Comparison of ENCODE assay signal across 8 cellular contexts in the genomic region with DNA sequence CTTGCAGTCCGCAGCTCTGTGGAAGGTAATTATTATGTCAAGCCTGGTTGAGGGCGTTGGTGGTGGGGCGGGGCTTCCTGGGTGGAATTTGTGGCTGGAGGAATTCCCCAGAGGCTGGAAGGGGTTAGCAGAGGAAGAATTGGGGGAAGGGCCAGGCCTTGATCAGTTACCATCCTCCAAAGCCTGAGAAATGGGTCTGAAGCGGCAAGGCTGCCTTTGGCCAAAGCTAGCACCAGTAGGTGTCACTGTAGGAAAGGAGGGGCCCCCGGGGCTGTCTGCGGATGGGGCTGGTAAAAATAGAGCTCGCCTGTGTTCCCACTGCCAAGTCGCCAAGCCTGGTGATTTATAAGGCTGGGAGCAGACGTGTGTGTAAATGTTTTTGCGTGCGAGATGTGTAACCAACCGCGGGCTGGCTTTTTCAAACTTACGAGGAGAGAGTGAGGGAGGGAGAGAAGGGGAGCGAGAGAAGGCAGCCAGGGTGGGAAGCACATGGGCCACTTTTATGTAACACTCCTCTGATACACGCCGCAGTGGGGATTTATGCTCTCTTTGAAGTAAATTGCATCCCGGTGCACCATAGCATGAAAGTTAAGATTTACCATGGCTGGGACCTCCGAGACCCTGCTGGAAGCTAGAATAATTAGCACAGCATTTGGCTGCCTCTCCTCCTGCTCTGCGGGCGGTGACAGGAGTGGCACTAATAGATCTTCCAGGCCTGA.
DNase-seq lines count a peak whose midpoint lies in the region; ATAC-seq, FAIRE-seq and TF ChIP-seq lines count a peak whose summit lies in the region.

No MANE protein-coding gene starts in this region.

- no peaks in the 10 kb centered on the region for H4K20me1 ChIP-seq in BLaER1 treated with 17β-estradiol and CSF1 and Interleukin-3, amounts not matched to agents 10 nM and 100 nM
- no peaks in the 10 kb centered on the region for H4K20me1 ChIP-seq in H9 (ENCODE audit: control insufficient read depth, insufficient read depth, insufficient read length)

- H3K4me3 ChIP-seq in BLaER1 treated with 17β-estradiol and CSF1 and Interleukin-3, amounts not matched to agents 10 nM and 100 nM = no peak overlapping the region; a peak in 1 of 20 replicates
- no peak overlapping the region for H3K4me3 ChIP-seq in Peyer's patch
- H3K4me3 ChIP-seq in neutrophil (ENCODE audit: low read depth in 1 of 2, low read length in 1 of 2) = no peak overlapping the region
- H3K4me3 ChIP-seq in thoracic aorta = no peak overlapping the region

- H3K4ac ChIP-seq in H9 (ENCODE audit: low read depth, low read length) = no peak overlapping the region

- DNase-seq in H9 = peak; percentile 92
- peak; percentile 38 to 78 (median 54) for DNase-seq in Peyer's patch
- DNase-seq in activated T-helper 9 cell treated with anti-CD3 and anti-CD28 coated beads, Interleukin-2, amount 50 U/mL, for 16 hours (ENCODE audit: low read depth) = peak; percentile 31
- peak; percentile 56 to 71 for DNase-seq in frontal cortex (ENCODE audit: low spot score in 2 of 2)
- DNase-seq in thoracic aorta (ENCODE audit: low spot score) = peak; percentile 50

- H3K79me1 ChIP-seq in H9 (ENCODE audit: insufficient read depth, low read depth, low read length, poor library complexity, severe bottlenecking) = no peaks in the 10 kb centered on the region

- H3K27me3 Mint-ChIP-seq in H9 (ENCODE audit: low read depth) = peaks cover 10% of the 10 kb centered on the region; the same call in 1 of the 2 replicates

- H3K36me3 ChIP-seq in BLaER1 treated with 17β-estradiol and CSF1 and Interleukin-3, amounts not matched to agents 10 nM and 100 nM = no peaks in the 10 kb centered on the region
- H3K36me3 ChIP-seq in Peyer's patch (no peaks in the 10 kb centered on the region), neutrophil (no peaks in the 10 kb centered on the region), thoracic aorta (no peaks in the 10 kb centered on the region)

- peak overlapping the region in 1 of 3 experiments; percentile 94; a peak in 2 of 7 replicates for H3K27ac Mint-ChIP-seq in H9

- H3K4me3 Mint-ChIP-seq in H9 = no peak overlapping the region

- TF ChIP-seq CTCF in H9 (conservative IDR thresholded peaks at IDR 0.05) (peak; percentile 66), Peyer's patch (IDR thresholded peaks at IDR 0.05) (peak in 5 of 6 experiments; percentile 16 to 58 (median 51)), neutrophil (IDR thresholded peaks at IDR 0.05) (peak; percentile 20), thoracic aorta (IDR thresholded peaks at IDR 0.05) (peak; percentile 34)

- TF ChIP-seq POLR2A in Peyer's patch (IDR thresholded peaks at IDR 0.05) = no peak

- H2BK5ac ChIP-seq in H9 (ENCODE audit: insufficient read length, low read length) = no peak overlapping the region

- peaks cover 0 to 8% (median 4%) of the 10 kb centered on the region in 11 experiments; a peak in 5 of 22 replicates for H3K9me3 ChIP-seq in BLaER1 treated with 17β-estradiol and CSF1 and Interleukin-3, amounts not matched to agents 10 nM and 100 nM (replicated peaks in 1 of 11)
- H3K9me3 ChIP-seq in H9 (ENCODE audit: control insufficient read depth, low read depth, low read length) (no peaks in the 10 kb centered on the region), Peyer's patch (peaks cover 0 to 5% (median 0%) of the 10 kb centered on the region in 4 donors), neutrophil (no peaks in the 10 kb centered on the region), thoracic aorta (no peaks in the 10 kb centered on the region)

- H3K14ac ChIP-seq in H9 (ENCODE audit: insufficient read depth, low read length) = no peak overlapping the region

- H3K79me2 ChIP-seq in H9 (ENCODE audit: insufficient read depth, low read length) = no peaks in the 10 kb centered on the region

- no peak overlapping the region for H2BK12ac ChIP-seq in H9 (ENCODE audit: insufficient read length, low read depth, low read length)

- H3K23ac ChIP-seq in H9 (ENCODE audit: insufficient read length, low read depth, low read length) = no peak overlapping the region

- H3K4me2 ChIP-seq in BLaER1 treated with 17β-estradiol and CSF1 and Interleukin-3, amounts not matched to agents 10 nM and 100 nM = peak overlapping the region; percentile 47 to 79 (median 62)
- no peak overlapping the region for H3K4me2 ChIP-seq in H9 (ENCODE audit: insufficient read depth, insufficient read length, low read length)

- no peak overlapping the region for H2BK20ac ChIP-seq in H9 (ENCODE audit: low read depth, low read length, poor library complexity, severe bottlenecking)

- H4K5ac ChIP-seq in H9 (ENCODE audit: insufficient read length, low read depth, low read length) = no peak overlapping the region

- peaks cover 78 to 80% of the 10 kb centered on the region in 2 experiments for H3K9me3 Mint-ChIP-seq in H9

- H2AFZ ChIP-seq in H9 (ENCODE audit: low read length) = no peak overlapping the region

- no peak overlapping the region for H2AK5ac ChIP-seq in H9 (ENCODE audit: insufficient read length, low read length)

- ATAC-seq in thoracic aorta (ENCODE audit: insufficient number of reproducible peaks, low FRiP score, low read depth) (peak; percentile 59), HG03139 (IDR thresholded peaks at IDR 0.05; ENCODE audit: unreplicated experiment) (no peak)

- H3K27me3 ChIP-seq in BLaER1 treated with 17β-estradiol and CSF1 and Interleukin-3, amounts not matched to agents 10 nM and 100 nM = no peaks in the 10 kb centered on the region
- H3K27me3 ChIP-seq in H9 (ENCODE audit: insufficient read depth, low read length) (0 out of 2 replicates have a peak, but pooled peaks cover 3% of the 10 kb centered on the region), Peyer's patch (no peaks in the 10 kb centered on the region), neutrophil (no peaks in the 10 kb centered on the region), thoracic aorta (replicated peaks; ENCODE audit: insufficient read depth) (no peaks in the 10 kb centered on the region)

- no peak for FAIRE-seq in frontal cortex (lab: Jason Lieb, UNC)

- no CpG with 5 or more reads among the region's 21 CpGs for WGBS in H9 (ENCODE audit: extremely low coverage, insufficient read length, low lambda C conversion rate)

- H4K91ac ChIP-seq in H9 (ENCODE audit: insufficient read length, low read depth, low read length) = no peak overlapping the region

- no peaks in the 10 kb centered on the region for H3K23me2 ChIP-seq in H9 (ENCODE audit: insufficient read length, low read depth, low read length, poor library complexity, severe bottlenecking)

- peaks cover 21 to 22% of the 10 kb centered on the region in 2 experiments for H3K4me1 Mint-ChIP-seq in H9

- no peak overlapping the region for H3K56ac ChIP-seq in H9 (ENCODE audit: insufficient read length, low read depth, low read length)

- H2BK15ac ChIP-seq in H9 (ENCODE audit: low read depth, low read length) = no peak overlapping the region

- no peak overlapping the region for H3K18ac ChIP-seq in H9 (ENCODE audit: insufficient read length, low read depth, low read length)

- H3K27ac ChIP-seq in BLaER1 treated with 17β-estradiol and CSF1 and Interleukin-3, amounts not matched to agents 10 nM and 100 nM = peak overlapping the region in 9 of 11 experiments; percentile 17 to 72 (median 51); a peak in 12 of 22 replicates
- H3K27ac ChIP-seq in H9 (ENCODE audit: insufficient read length, low read depth, low read length) (no peak overlapping the region), Peyer's patch (no peak overlapping the region), neutrophil (no peak overlapping the region), thoracic aorta (peak overlapping the region in 1 of 2 donors; percentile 57)

- H3K4me1 ChIP-seq in BLaER1 treated with 17β-estradiol and CSF1 and Interleukin-3, amounts not matched to agents 10 nM and 100 nM = peaks cover 30 to 77% (median 52%) of the 10 kb centered on the region in 10 experiments
- H3K4me1 ChIP-seq in H9 (ENCODE audit: insufficient read depth, low read length) (peaks cover 4% of the 10 kb centered on the region; the same call in 1 of the 2 replicates), Peyer's patch (peaks cover 0 to 8% (median 0%) of the 10 kb centered on the region in 4 donors), neutrophil (ENCODE audit: control insufficient read depth in 1 of 2, insufficient read depth in 1 of 2, low read depth in 1 of 2, low read length in 1 of 2) (peaks cover 11 to 14% of the 10 kb centered on the region in 2 experiments), thoracic aorta (ENCODE audit: control insufficient read depth in 1 of 2, low read depth in 2 of 2) (peaks cover 7 to 44% of the 10 kb centered on the region in 2 donors)

- peaks cover 0 to 5% (median 3%) of the 10 kb centered on the region in 3 experiments; a peak in 5 of 7 replicates for H3K36me3 Mint-ChIP-seq in H9 (ENCODE audit: insufficient read depth in 1 of 3, low read depth in 3 of 3)

- peak overlapping the region in 6 of 11 experiments; percentile 4 to 56 (median 48); a peak in 9 of 22 replicates for H3K9ac ChIP-seq in BLaER1 treated with 17β-estradiol and CSF1 and Interleukin-3, amounts not matched to agents 10 nM and 100 nM
- no peak overlapping the region for H3K9ac ChIP-seq in H9 (ENCODE audit: extremely low read depth, insufficient read length, low read length)

- H4K8ac ChIP-seq in H9 (replicated peaks; ENCODE audit: insufficient read length, low read depth, low read length) = no peak overlapping the region

- no peak overlapping the region for H3T11ph ChIP-seq in H9 (ENCODE audit: low read length)

- no peak overlapping the region for H2BK120ac ChIP-seq in H9 (ENCODE audit: low read depth, low read length, poor library complexity, severe bottlenecking)

Comparison
In these comparisons a context has a peak if more than half of its experiments do, and no peak if none do; other contexts are left out.
1. H3K27ac ChIP-seq: peak in BLaER1 treated with 17β-estradiol and CSF1 and Interleukin-3, amounts not matched to agents 10 nM and 100 nM (9 of 11); none in H9 (single experiment), Peyer's patch (0 of 4) and neutrophil (single experiment).
2. DNase-seq: peak in every context shown above with its lines; median percentile 92 in H9; 64 in frontal cortex; 54 in Peyer's patch; 50 in thoracic aorta; 31 in activated T-helper 9 cell treated with anti-CD3 and anti-CD28 coated beads, Interleukin-2, amount 50 U/mL, for 16 hours.
3. Peak in every context shown above with its lines, with median percentiles within 50 percentile points of each other: CTCF ChIP-seq.